In the genomic region with DNA sequence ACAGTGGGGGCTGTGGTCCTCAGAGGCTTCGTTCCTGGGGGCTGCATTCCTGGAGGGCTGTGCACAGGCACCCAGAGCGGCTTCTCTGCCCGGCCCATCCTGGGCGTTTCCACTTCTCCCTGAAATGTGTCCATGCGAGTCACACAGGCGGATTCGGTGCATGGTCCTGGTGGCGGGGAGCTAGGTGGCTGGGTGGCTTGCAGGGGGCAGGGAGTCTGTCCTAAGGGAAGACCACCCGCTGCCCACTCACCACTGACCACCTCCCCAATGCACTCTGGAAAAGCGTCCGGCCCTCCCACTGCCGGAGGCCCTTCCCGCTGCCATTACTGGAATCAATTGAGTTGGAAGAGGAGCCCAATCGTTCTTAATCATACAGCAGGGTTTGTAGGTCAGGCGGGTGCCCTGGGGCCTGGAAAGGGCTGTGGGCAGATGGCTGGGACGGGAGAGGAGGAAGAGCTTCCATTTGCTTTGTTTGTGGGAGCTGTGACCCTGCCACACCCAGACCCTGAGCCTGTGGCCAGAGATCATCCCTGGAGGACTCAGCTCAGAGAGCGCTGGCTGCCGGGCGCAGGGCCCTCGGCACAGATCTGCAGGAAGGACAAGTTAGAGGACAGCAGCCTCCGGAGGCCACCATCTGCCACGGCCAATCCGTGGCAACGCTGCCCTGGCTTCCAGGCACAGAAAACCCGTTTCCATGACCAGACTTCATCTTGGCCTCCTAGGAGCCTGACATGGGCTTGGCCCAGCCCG, we compare ENCODE assay signal across 15 cellular contexts. TPM values are rescaled to one million over a fixed set of nuclear protein-coding genes. Genes with fewer than 3 reads are reported as not detected.
DNase-seq lines count a peak whose midpoint lies in the region; ATAC-seq, FAIRE-seq and TF ChIP-seq lines count a peak whose summit lies in the region.
"Had no signal": no experiment of that assay in that cellular context is flagged by ENCODE, and none has a peak within 500 bp of the region (broad histone marks: within the 10 kb centered on the region; RNA-seq: fewer than 3 reads in every experiment).

No MANE protein-coding gene starts in this region.

- peaks cover 10% of the 10 kb centered on the region for H3F3A ChIP-seq in neural progenitor cell (ENCODE audit: low read depth)

- H3K9me3 Mint-ChIP-seq in endothelial cell (ENCODE audit: unreplicated experiment): no peaks in the 10 kb centered on the region
- H3K9me3 Mint-ChIP-seq in neural progenitor cell: peaks cover 5% of the 10 kb centered on the region

- H3K36me3 ChIP-seq in neural progenitor cell: no peaks in the 10 kb centered on the region
- H3K36me3 ChIP-seq: BLaER1 treated with 17β-estradiol and CSF1 and Interleukin-3, amounts not matched to agents 10 nM and 100 nM; HAP-1 had no signal

- no peaks in the 10 kb centered on the region for H3K27me3 ChIP-seq in right cardiac atrium (ENCODE audit: control insufficient read depth, insufficient read depth)
- H3K27me3 ChIP-seq in neural progenitor cell: peaks cover 13% of the 10 kb centered on the region

- H3K9ac ChIP-seq in neural progenitor cell: no peak overlapping the region
- H3K9ac ChIP-seq: BLaER1 treated with 17β-estradiol and CSF1 and Interleukin-3, amounts not matched to agents 10 nM and 100 nM had no signal

- no peak for TF ChIP-seq POLR2A in GM12891 (IDR thresholded peaks at IDR 0.05; ENCODE audit: low read depth, low read length)

- H3K4me1 ChIP-seq in right cardiac atrium (ENCODE audit: control insufficient read depth, insufficient read depth, low read length): no peaks in the 10 kb centered on the region
- H3K4me1 ChIP-seq in neural progenitor cell: peaks cover 9% of the 10 kb centered on the region
- H3K4me1 ChIP-seq: HAP-1 had no signal

- H3K27me3 Mint-ChIP-seq in endothelial cell (ENCODE audit: unreplicated experiment) (peaks cover 8% of the 10 kb centered on the region), neural progenitor cell (ENCODE audit: insufficient read depth, low read depth) (peaks cover 16% of the 10 kb centered on the region)
- H3K27me3 Mint-ChIP-seq: CD4-positive, CD25-positive, alpha-beta regulatory T cell had no signal

- H3K4me2 ChIP-seq in neural progenitor cell: no peak overlapping the region
- H3K4me2 ChIP-seq: BLaER1 treated with 17β-estradiol and CSF1 and Interleukin-3, amounts not matched to agents 10 nM and 100 nM had no signal

- H3K27ac Mint-ChIP-seq in endothelial cell (ENCODE audit: unreplicated experiment) (peak overlapping the region; percentile 21), neural progenitor cell (peak overlapping the region; percentile 31)
- H3K27ac Mint-ChIP-seq: CD4-positive, CD25-positive, alpha-beta regulatory T cell had no signal

- ATAC-seq in right cardiac atrium (no peak), GM21737 (IDR thresholded peaks at IDR 0.05; ENCODE audit: unreplicated experiment) (no peak)

- no peaks in the 10 kb centered on the region for H3K9me3 ChIP-seq in right cardiac atrium (ENCODE audit: control insufficient read depth, low read length)
- no peaks in the 10 kb centered on the region for H3K9me3 ChIP-seq in neural progenitor cell (ENCODE audit: low read depth)
- H3K9me3 ChIP-seq: HAP-1 had no signal

- 85% methylated on average over 26 of the region's 26 CpGs for WGBS in right cardiac atrium

- H2AFZ ChIP-seq in neural progenitor cell (replicated peaks): no peak overlapping the region

- no peak overlapping the region for H3K4me3 Mint-ChIP-seq in endothelial cell (ENCODE audit: unreplicated experiment)
- no peak overlapping the region for H3K4me3 Mint-ChIP-seq in neural progenitor cell
- H3K4me3 Mint-ChIP-seq: CD4-positive, CD25-positive, alpha-beta regulatory T cell had no signal

- no peaks in the 10 kb centered on the region for H3K79me2 ChIP-seq in neural progenitor cell (ENCODE audit: low read depth)

- TF ChIP-seq CTCF in endothelial cell (IDR thresholded peaks at IDR 0.05; ENCODE audit: unreplicated experiment) (no peak), neural progenitor cell (IDR thresholded peaks at IDR 0.05) (no peak)

- intact Hi-C loops in right cardiac atrium (cut with DNase I) (no loop called here), cardiac septum (cut with DNase I) (no loop called here)

- no peaks in the 10 kb centered on the region for H4K20me1 ChIP-seq in neural progenitor cell (ENCODE audit: low read depth)

- no peak overlapping the region for H3K27ac ChIP-seq in right cardiac atrium (ENCODE audit: low read length)
- H3K27ac ChIP-seq in neural progenitor cell: no peak overlapping the region
- H3K27ac ChIP-seq: BLaER1 treated with 17β-estradiol and CSF1 and Interleukin-3, amounts not matched to agents 10 nM and 100 nM had no signal

- H3K4me3 ChIP-seq in right cardiac atrium (ENCODE audit: low read length): no peak overlapping the region
- no peak overlapping the region for H3K4me3 ChIP-seq in neural progenitor cell
- H3K4me3 ChIP-seq: BLaER1 treated with 17β-estradiol and CSF1 and Interleukin-3, amounts not matched to agents 10 nM and 100 nM; HAP-1 had no signal

- H3K36me3 Mint-ChIP-seq in endothelial cell (ENCODE audit: low read depth, unreplicated experiment) (peaks cover 4% of the 10 kb centered on the region), neural progenitor cell (no peaks in the 10 kb centered on the region)
- H3K36me3 Mint-ChIP-seq: CD4-positive, CD25-positive, alpha-beta regulatory T cell had no signal

- no peak for FAIRE-seq in GM12891 (lab: Jason Lieb, UNC)
- FAIRE-seq: GM18507, H1 had no signal

- no peaks in the 10 kb centered on the region for H3K4me1 Mint-ChIP-seq in endothelial cell (ENCODE audit: unreplicated experiment)
- H3K4me1 Mint-ChIP-seq in neural progenitor cell: peaks cover 9% of the 10 kb centered on the region
- H3K4me1 Mint-ChIP-seq: CD4-positive, CD25-positive, alpha-beta regulatory T cell had no signal

- peak in 2 of 3 donors; percentile 28 for DNase-seq in right cardiac atrium
- no peak for DNase-seq in cardiac septum (ENCODE audit: low spot score)
- DNase-seq in endothelial cell (ENCODE audit: low spot score): no peak
- DNase-seq in neural progenitor cell (ENCODE audit: low spot score): no peak
- no peak for DNase-seq in GM12891 (ENCODE audit: insufficient read length, low spot score)
- DNase-seq in activated effector memory CD4-positive, alpha-beta T cell treated with Interleukin-2 at 50 U/mL for 16 hours: no peak
- DNase-seq: ACHN; CD4-positive, CD25-positive, alpha-beta regulatory T cell; DMS53 had no signal

TF ChIP-seq in GM12891, 5 proteins besides CTCF, POLR2A, EP300 and RAD21:
- no peak for TF ChIP-seq POLR2AphosphoS5 (IDR thresholded peaks at IDR 0.05; ENCODE audit: low read depth, low read length)
TF ChIP-seq in GM12891: peak in this region for 0.

RNA-seq across cellular contexts. Expression of a gene that starts 6.3 kb away (rescaled TPM):
- total RNA-seq in right cardiac atrium (under 1 TPM in 3 of 4 donors, not detected in 1; 0.17 to 0.54 (median 0.38) TPM), cardiac septum (0.16 TPM), endothelial cell (ENCODE audit: unreplicated experiment) (2.6 TPM), neural progenitor cell (ENCODE audit: low replicate concordance) (0.68 TPM in 1 of 2 replicates, not detected in the other)
- polyA plus RNA-seq in right cardiac atrium: 0.02 TPM
- 0.41 TPM for polyA plus RNA-seq in GM12891 (2012; ENCODE audit: low read depth, missing spikeins)
- total RNA-seq: CD4-positive, CD25-positive, alpha-beta regulatory T cell; HT-29 had no signal
- polyA plus RNA-seq: CD4-positive, CD25-positive, alpha-beta regulatory T cell had no signal

Comparison
In these comparisons a context has a peak if more than half of its experiments do, and no peak if none do; other contexts are left out.
1. DNase-seq: peak in right cardiac atrium (2 of 3); none in cardiac septum (single experiment), endothelial cell (single experiment), neural progenitor cell (single experiment), GM12891 (single experiment) and activated effector memory CD4-positive, alpha-beta T cell treated with Interleukin-2 at 50 U/mL for 16 hours (single experiment).